13 cellular contexts compared by ENCODE assay signal in genomic region chr20:63005862-63006564, GRCh38. TPM values are rescaled to one million over a fixed set of nuclear protein-coding genes. Genes with fewer than 3 reads are reported as not detected.
DNase-seq lines count a peak whose midpoint lies in the region; ATAC-seq, FAIRE-seq and TF ChIP-seq lines count a peak whose summit lies in the region.
"Had no signal": no experiment of that assay in that cellular context is flagged by ENCODE, and none has a peak within 500 bp of the region (broad histone marks: within the 10 kb centered on the region; RNA-seq: fewer than 3 reads in every experiment).

No MANE protein-coding gene starts in this region.

- H4K5ac ChIP-seq in H1 (ENCODE audit: insufficient read length, low read depth, low read length): no peak overlapping the region

- peak overlapping the region; percentile 83 for H3K4me3 ChIP-seq in Jurkat, Clone E6-1 (ENCODE audit: low read length)
- peak overlapping the region in 2 of 4 experiments; percentile 22 to 58; a peak in 3 of 8 replicates for H3K4me3 ChIP-seq in H1 (ENCODE audit: extremely low read depth in 1 of 4, insufficient read depth in 2 of 4, low read depth in 3 of 4, low read length in 4 of 4)
- H3K4me3 ChIP-seq in neural progenitor cell: peak overlapping the region; percentile 42
- H3K4me3 ChIP-seq in SJCRH30: no peak overlapping the region

- no peak for TF ChIP-seq EP300 in H1 (IDR thresholded peaks at IDR 0.05; ENCODE audit: borderline replicate concordance in 1 of 2, low read depth in 2 of 2, low read length in 2 of 2)

- no peak overlapping the region for H2AK5ac ChIP-seq in H1 (ENCODE audit: low read depth, low read length)

- H3K4me2 ChIP-seq in H1 (ENCODE audit: insufficient read depth in 1 of 2, low read depth in 2 of 2, low read length in 2 of 2) (peak overlapping the region; percentile 1 to 67; a peak in 3 of 4 replicates), neural progenitor cell (peak overlapping the region; percentile 85)

- no peak overlapping the region for H3K4ac ChIP-seq in H1 (replicated peaks; ENCODE audit: insufficient read length, low read depth, low read length)

- H3K27ac Mint-ChIP-seq in neural progenitor cell: no peak overlapping the region

- peaks cover 13% of the 10 kb centered on the region for H3K4me1 Mint-ChIP-seq in neural progenitor cell

- H3K9me3 ChIP-seq in H1 (ENCODE audit: insufficient read depth in 2 of 2, low read depth in 1 of 2, low read length in 1 of 2) (no peaks in the 10 kb centered on the region; a peak in 1 of 4 replicates), neural progenitor cell (ENCODE audit: low read depth) (no peaks in the 10 kb centered on the region), SJCRH30 (replicated peaks) (no peaks in the 10 kb centered on the region)

- peaks cover 4% of the 10 kb centered on the region for H3K9me3 Mint-ChIP-seq in neural progenitor cell

- peaks cover 60% of the 10 kb centered on the region for H3K27me3 Mint-ChIP-seq in neural progenitor cell (ENCODE audit: insufficient read depth, low read depth)

- no peak for FAIRE-seq in H1 (lab: Jason Lieb, UNC)

- H4K20me1 ChIP-seq in H1 (replicated peaks in 1 of 2; ENCODE audit: control insufficient read depth in 1 of 2, insufficient read depth in 2 of 2, low read length in 2 of 2): peaks cover 4 to 6% of the 10 kb centered on the region in 2 experiments
- H4K20me1 ChIP-seq in neural progenitor cell (ENCODE audit: low read depth): peaks cover 54% of the 10 kb centered on the region

- DNase-seq in NCI-H748 (lab: John Stamatoyannopoulos, UW; ENCODE audit: unreplicated experiment) (peak; percentile 69), NCI-H748 treated with DMSO at 0.1 percent for 48 hours (lab: John Stamatoyannopoulos, UW) (no peak), H1 (ENCODE audit: low read depth in 1 of 2, low spot score in 2 of 2) (peak in 1 of 2 experiments; percentile 76), neural progenitor cell (ENCODE audit: low spot score) (peak; percentile 79), SJCRH30 (no peak)
- DNase-seq in Jurkat, Clone E6-1 (ENCODE audit: low read depth, low spot score): no peak
- DNase-seq: NCI-H446 had no signal

- H3K23me2 ChIP-seq in H1 (ENCODE audit: low read depth, low read length): peaks cover 4% of the 10 kb centered on the region; the same call in 1 of the 2 replicates

- H3K9ac ChIP-seq in H1 (replicated peaks in 1 of 4; ENCODE audit: extremely low read depth in 1 of 4, low read depth in 3 of 4, low read length in 3 of 4) (no peak overlapping the region), neural progenitor cell (no peak overlapping the region)

- H3K4me1 ChIP-seq in H1 (replicated peaks in 1 of 4; ENCODE audit: control insufficient read depth in 3 of 4, insufficient read depth in 4 of 4, low read length in 3 of 4): peaks cover 2 to 34% (median 19%) of the 10 kb centered on the region in 4 experiments
- peaks cover 17% of the 10 kb centered on the region for H3K4me1 ChIP-seq in neural progenitor cell
- H3K4me1 ChIP-seq in SJCRH30: peaks cover 12% of the 10 kb centered on the region

- peak overlapping the region; percentile 57; the same call in 1 of the 2 replicates for H4K8ac ChIP-seq in H1 (ENCODE audit: extremely low read depth, insufficient read depth, low read length)

- no peak overlapping the region for H2BK20ac ChIP-seq in H1 (ENCODE audit: low read length)

- TF ChIP-seq RAD21 in H1 (IDR thresholded peaks at IDR 0.05 in 1 of 2, conservative IDR thresholded peaks at IDR 0.05 in 1 of 2; ENCODE audit: low read depth in 2 of 2, low read length in 2 of 2): no peak

- H2AFZ ChIP-seq in H1 (ENCODE audit: low read length) (no peak overlapping the region), neural progenitor cell (replicated peaks) (peak overlapping the region; percentile 27)

- WGBS in H1 (ENCODE audit: extremely low coverage in 1 of 2, insufficient coverage in 1 of 2, insufficient read length in 1 of 2, insufficient replicate concordance in 2 of 2, low coverage in 1 of 2, low lambda C conversion rate in 2 of 2, missing lambda C conversion rate in 1 of 2), 2 experiments: 5% methylated on average over 70 of the region's 94 CpGs; no CpG with 5 or more reads in 1 of the 2 experiments

- no peak overlapping the region for H2BK120ac ChIP-seq in H1 (replicated peaks; ENCODE audit: low read depth, low read length)

- no peak overlapping the region for H3K23ac ChIP-seq in H1 (ENCODE audit: insufficient read length)

- CTCF ChIA-PET in H1 (lab: Charles Lee; ENCODE audit: partially characterized antibody): interaction anchor here (0.6 to 4.0 kb wide), 6 partner anchors 13 to 173 kb away, joined by 3 to 53 read pairs (median 10); no protein-coding TSS in a partner anchor

- H2BK15ac ChIP-seq in H1 (ENCODE audit: low read length): no peak overlapping the region

- no peak overlapping the region; the same call in 1 of the 2 replicates for H3K18ac ChIP-seq in H1 (ENCODE audit: extremely low read depth, low read length)

- H3K36me3 ChIP-seq in H1 (ENCODE audit: control insufficient read depth in 2 of 4, insufficient read depth in 4 of 4, low read length in 3 of 4) (peaks cover 0 to 16% (median 0%) of the 10 kb centered on the region in 4 experiments; a peak in 1 of 8 replicates), neural progenitor cell (no peaks in the 10 kb centered on the region), SJCRH30 (no peaks in the 10 kb centered on the region)

- no peak overlapping the region for H3K56ac ChIP-seq in H1 (replicated peaks; ENCODE audit: insufficient read length, low read depth, low read length)

- no peak for TF ChIP-seq POLR2A in H1 (IDR thresholded peaks at IDR 0.05; ENCODE audit: control extremely low read depth in 1 of 2, low read depth in 2 of 2, low read length in 2 of 2)

- H3K27ac ChIP-seq in H1 (ENCODE audit: low read depth, low read length) (no peak overlapping the region), neural progenitor cell (no peak overlapping the region), SJCRH30 (no peak overlapping the region)

- no peaks in the 10 kb centered on the region for H3K79me1 ChIP-seq in H1 (ENCODE audit: low read depth, low read length)

- no peak overlapping the region for H2BK5ac ChIP-seq in H1 (ENCODE audit: low read depth, low read length)

- peak overlapping the region; percentile 97; the same call in 1 of the 2 replicates for H2BK12ac ChIP-seq in H1 (ENCODE audit: low read depth, low read length)

- POLR2A ChIA-PET in H1 (lab: Charles Lee; ENCODE audit: partially characterized antibody): interaction anchor here (0.7 to 3.9 kb wide), 8 partner anchors 8 to 619 kb away, joined by 3 to 12 read pairs (median 4); partner anchors contain the start of gene RPS21

- H3K36me3 Mint-ChIP-seq in neural progenitor cell: no peaks in the 10 kb centered on the region

- no peak overlapping the region for H3K4me3 Mint-ChIP-seq in neural progenitor cell

- no peaks in the 10 kb centered on the region for H3K79me2 ChIP-seq in H1 (ENCODE audit: control insufficient read depth in 1 of 2, insufficient read depth in 2 of 2, low read length in 2 of 2)
- no peaks in the 10 kb centered on the region for H3K79me2 ChIP-seq in neural progenitor cell (ENCODE audit: low read depth)

- H3F3A ChIP-seq in neural progenitor cell (ENCODE audit: low read depth): peaks cover 29% of the 10 kb centered on the region

- H3K27me3 ChIP-seq in H1 (replicated peaks in 1 of 4; ENCODE audit: control insufficient read depth in 3 of 4, extremely low read depth in 1 of 4, insufficient read depth in 3 of 4, low read length in 3 of 4) (peaks cover 60 to 85% (median 78%) of the 10 kb centered on the region in 4 experiments), neural progenitor cell (peaks cover 100% of the 10 kb centered on the region), SJCRH30 (peaks cover 21% of the 10 kb centered on the region; the same call in 1 of the 2 replicates)

- H3K14ac ChIP-seq in H1 (ENCODE audit: insufficient read length): no peak overlapping the region

- H4K91ac ChIP-seq in H1 (replicated peaks; ENCODE audit: insufficient read length, low read length): no peak overlapping the region

- no peak for ATAC-seq in GM21360 (IDR thresholded peaks at IDR 0.05; ENCODE audit: unreplicated experiment)
- ATAC-seq in GM21381 (IDR thresholded peaks at IDR 0.05; ENCODE audit: unreplicated experiment): no peak
- ATAC-seq: right cardiac atrium, SK-N-SH treated with all-trans-retinoic acid at 6 μM for 48 hours had no signal

- TF ChIP-seq CTCF in H1 (IDR thresholded peaks at IDR 0.05; ENCODE audit: control extremely low read depth in 1 of 3, insufficient read depth in 1 of 3, low read depth in 1 of 3, low read length in 3 of 3) (no peak), neural progenitor cell (IDR thresholded peaks at IDR 0.05) (no peak)

RNA-seq across cellular contexts. Expression of gene BHLHE23, which starts 0.8 kb away (rescaled TPM):
- 2.4 TPM for polyA plus RNA-seq in Jurkat, Clone E6-1 (2012; ENCODE audit: insufficient read depth, insufficient read length)
- total RNA-seq in H1 (2021; fragmentation: NEBNext Ultra II Directional; extraction: Animal tissue kit (Norgen Biotek cat#: 25700)): 0.38 and 0.47 TPM in 2 replicates
- 0.36 TPM in 1 of 2 replicates, not detected in the other for polyA plus RNA-seq in H1 (2011; rRNA removed)
- 0.14 TPM for polyA plus RNA-seq in H1 (2011; cell fraction: cytosol; rRNA removed)
- polyA plus RNA-seq in H1 (2011; cell fraction: nucleus; rRNA removed): 0.13 TPM
- not detected in 4 replicates for polyA plus RNA-seq in H1 (2012, experiment 1 of 2)
- polyA plus RNA-seq in H1 (2012, experiment 2 of 2): not detected
- 0.04 TPM for polyA plus RNA-seq in H1 (2013, experiment 1 of 2)
- 0.09 TPM for polyA plus RNA-seq in H1 (2013, experiment 2 of 2)
- polyA minus RNA-seq in H1 (2011; rRNA and poly(A)+ RNA removed): not detected in 2 replicates
- polyA minus RNA-seq in H1 (2011; cell fraction: cytosol; rRNA and poly(A)+ RNA removed): 1.0 TPM
- 0.80 TPM for polyA minus RNA-seq in H1 (2011; cell fraction: nucleus; rRNA and poly(A)+ RNA removed)
- total RNA-seq in neural progenitor cell (ENCODE audit: low replicate concordance): 0.22 TPM in 1 of 2 replicates, not detected in the other
- total RNA-seq in SJCRH30 (2014; rRNA removed; shearing (Covaris generic)): not detected in 2 replicates
- total RNA-seq: HT1080, right cardiac atrium had no signal
- polyA plus RNA-seq: AG04450, right cardiac atrium had no signal

RNA-seq across cellular contexts. Expression of gene SLC17A9, which starts 53.5 kb away (rescaled TPM):
- polyA plus RNA-seq in Jurkat, Clone E6-1 (2012; ENCODE audit: insufficient read depth, insufficient read length): 3.1 TPM
- total RNA-seq in H1 (2021; fragmentation: NEBNext Ultra II Directional; extraction: Animal tissue kit (Norgen Biotek cat#: 25700)): 31.1 and 35.2 TPM in 2 replicates
- 23.5 and 39.6 TPM in 2 replicates for polyA plus RNA-seq in H1 (2011; rRNA removed)
- 26.0 TPM for polyA plus RNA-seq in H1 (2011; cell fraction: cytosol; rRNA removed)
- polyA plus RNA-seq in H1 (2011; cell fraction: nucleus; rRNA removed): 178 TPM
- 15.9 to 29.2 TPM (median 25.3 TPM) in 4 replicates for polyA plus RNA-seq in H1 (2012, experiment 1 of 2)
- polyA plus RNA-seq in H1 (2012, experiment 2 of 2): 17.4 TPM
- polyA plus RNA-seq in H1 (2013, experiment 1 of 2): 44.3 TPM
- 44.7 TPM for polyA plus RNA-seq in H1 (2013, experiment 2 of 2)
- 6.0 and 6.5 TPM in 2 replicates for polyA minus RNA-seq in H1 (2011; rRNA and poly(A)+ RNA removed)
- 10.4 TPM for polyA minus RNA-seq in H1 (2011; cell fraction: cytosol; rRNA and poly(A)+ RNA removed)
- polyA minus RNA-seq in H1 (2011; cell fraction: nucleus; rRNA and poly(A)+ RNA removed): 14.7 TPM
- total RNA-seq in neural progenitor cell (ENCODE audit: low replicate concordance): 0.17 and 0.74 TPM in 2 replicates
- total RNA-seq in SJCRH30 (2014; rRNA removed; shearing (Covaris generic)): 1.1 and 2.1 TPM in 2 replicates
- total RNA-seq: HT1080 had no signal

Comparison
In these comparisons a context has a peak if more than half of its experiments do, and no peak if none do; other contexts are left out.
1. DNase-seq: peak in NCI-H748 (single experiment) and neural progenitor cell (single experiment); none in NCI-H748 treated with DMSO at 0.1 percent for 48 hours (single experiment), Jurkat, Clone E6-1 (single experiment) and SJCRH30 (0 of 2).
2. RNA of gene SLC17A9, which starts 53.5 kb away (total RNA-seq): 31.1 to 35.2 TPM in H1; 1.1 to 2.1 TPM in SJCRH30 and 0.17 to 0.74 TPM in neural progenitor cell; every median in the first group is over 10 times any median in the second.